In genomic region chr6:41509596-41509995, GRCh38 we compare ENCODE assay signal across 32 cellular contexts.
"Had no signal": no experiment of that assay in that cellular context is flagged by ENCODE, and none has a peak within 500 bp of the region (broad histone marks: within the 10 kb centered on the region; RNA-seq: fewer than 3 reads in every experiment).

No MANE protein-coding gene starts in this region.

- H3K27ac Mint-ChIP-seq: activated CD4-positive, alpha-beta memory T cell treated with anti-CD3 and anti-CD28 coated beads for 36 hours; activated CD4-positive, alpha-beta T cell treated with anti-CD3 and anti-CD28 coated beads, Interleukin-2, amount 10 ng/mL, durations not matched to agents 24 days and 14 days; activated naive CD4-positive, alpha-beta T cell treated with anti-CD3 and anti-CD28 coated beads, Interleukin-2, amount 10 ng/mL, durations not matched to agents 7 days and 5 days; activated naive CD8-positive, alpha-beta T cell treated with anti-CD3 and anti-CD28 coated beads, Interleukin-2, amount 10 ng/mL, durations not matched to agents 7 days and 5 days; activated T-cell treated with anti-CD3 and anti-CD28 coated beads, Interleukin-2, amount 50 U/mL, for 24 hours; naive thymus-derived CD4-positive, alpha-beta T cell; stimulated activated memory B cell treated with anti-CD40 and anti-IgM and Interleukin-4, amounts not matched to agents 10 μg/mL and 1 μg/mL and 100 μg/mL, for 72 hours; T-helper 17 cell had no signal

- H3K27me3 ChIP-seq: ascending aorta, hepatocyte, thyroid gland had no signal

- H3K36me3 Mint-ChIP-seq: activated CD4-positive, alpha-beta memory T cell treated with anti-CD3 and anti-CD28 coated beads for 36 hours; activated naive CD4-positive, alpha-beta T cell treated with anti-CD3 and anti-CD28 coated beads, Interleukin-2, amount 10 ng/mL, durations not matched to agents 7 days and 5 days; activated naive CD8-positive, alpha-beta T cell treated with anti-CD3 and anti-CD28 coated beads, Interleukin-2, amount 10 ng/mL, durations not matched to agents 7 days and 5 days; stimulated activated memory B cell treated with anti-CD40 and anti-IgM and Interleukin-4, amounts not matched to agents 10 μg/mL and 1 μg/mL and 100 μg/mL, for 72 hours had no signal

- DNase-seq: activated CD4-positive, alpha-beta memory T cell treated with anti-CD3 and anti-CD28 coated beads for 36 hours; activated CD4-positive, alpha-beta T cell treated with anti-CD3 and anti-CD28 coated beads, Interleukin-2, amount 10 ng/mL, durations not matched to agents 24 days and 14 days; activated CD4-positive, CD25-positive, alpha-beta regulatory T cell treated with anti-CD3 and anti-CD28 coated beads, Interleukin-2, amount 50 U/mL, for 72 hours; activated CD8-positive, alpha-beta memory T cell treated with anti-CD3 and anti-CD28 coated beads, Interleukin-2, amount 50 U/mL, for 4 hours; activated gamma-delta T cell; activated naive CD4-positive, alpha-beta T cell treated with anti-CD3 and anti-CD28 coated beads, Interleukin-2, amount 10 ng/mL, durations not matched to agents 7 days and 5 days; activated naive CD8-positive, alpha-beta T cell treated with anti-CD3 and anti-CD28 coated beads, Interleukin-2, amount 10 ng/mL, durations not matched to agents 7 days and 5 days; activated T-cell treated with anti-CD3 and anti-CD28 coated beads, Interleukin-2, amount 50 U/mL, for 24 hours; brain microvascular endothelial cell; dorsolateral prefrontal cortex; effector memory CD4-positive, alpha-beta T cell; erythroblast; gastrocnemius medialis; islet precursor cell; left cardiac atrium; midbrain; naive thymus-derived CD4-positive, alpha-beta T cell; stimulated activated CD4-positive, alpha-beta T cell treated with anti-CD3 and anti-CD28 coated beads, Interleukin-1b, Interleukin-23, amount 100 ng/mL, for 48 hours; stimulated activated CD4-positive, alpha-beta T cell treated with anti-CD3 and anti-CD28 coated beads, Interleukin-4, amount 100 ng/mL, for 4 hours; stimulated activated CD8-positive, alpha-beta memory T cell treated with anti-CD3 and anti-CD28 coated beads, Interleukin-4, amount 100 ng/mL, for 48 hours; stomach; T-helper 17 cell; T1000; thyroid gland; upper lobe of right lung; WERI-Rb-1 had no signal

- H3K36me3 ChIP-seq: ascending aorta, brain microvascular endothelial cell, gastrocnemius medialis, neutrophil, stomach, thyroid gland, upper lobe of right lung, WERI-Rb-1 had no signal

- ATAC-seq: gastrocnemius medialis; left cardiac atrium; naive thymus-derived CD4-positive, alpha-beta T cell; stimulated activated memory B cell treated with anti-CD40 and anti-IgM and Interleukin-4, amounts not matched to agents 10 μg/mL and 1 μg/mL and 100 μg/mL, for 72 hours; T-helper 17 cell; upper lobe of right lung had no signal

- H3K4me3 ChIP-seq: ascending aorta, coronary artery, dorsolateral prefrontal cortex, gastrocnemius medialis, hepatocyte, smooth muscle cell, stomach, thyroid gland, upper lobe of right lung had no signal

- H3K27me3 Mint-ChIP-seq: stimulated activated memory B cell treated with anti-CD40 and anti-IgM and Interleukin-4, amounts not matched to agents 10 μg/mL and 1 μg/mL and 100 μg/mL, for 72 hours had no signal

- H3K9me3 ChIP-seq: ascending aorta, gastrocnemius medialis, neutrophil, stomach, thyroid gland, upper lobe of right lung had no signal

- H3K4me3 Mint-ChIP-seq: activated CD4-positive, alpha-beta memory T cell treated with anti-CD3 and anti-CD28 coated beads for 36 hours; activated CD4-positive, alpha-beta T cell treated with anti-CD3 and anti-CD28 coated beads, Interleukin-2, amount 10 ng/mL, durations not matched to agents 24 days and 14 days; activated naive CD4-positive, alpha-beta T cell treated with anti-CD3 and anti-CD28 coated beads, Interleukin-2, amount 10 ng/mL, durations not matched to agents 7 days and 5 days; activated naive CD8-positive, alpha-beta T cell treated with anti-CD3 and anti-CD28 coated beads, Interleukin-2, amount 10 ng/mL, durations not matched to agents 7 days and 5 days; activated T-cell treated with anti-CD3 and anti-CD28 coated beads, Interleukin-2, amount 50 U/mL, for 24 hours; naive thymus-derived CD4-positive, alpha-beta T cell; stimulated activated memory B cell treated with anti-CD40 and anti-IgM and Interleukin-4, amounts not matched to agents 10 μg/mL and 1 μg/mL and 100 μg/mL, for 72 hours; T-helper 17 cell had no signal

- H3K27ac ChIP-seq: ascending aorta, brain microvascular endothelial cell, coronary artery, dorsolateral prefrontal cortex, gastrocnemius medialis, hepatocyte, neutrophil, stomach, thyroid gland, upper lobe of right lung, WERI-Rb-1 had no signal

- H3K9me3 Mint-ChIP-seq: activated CD4-positive, alpha-beta memory T cell treated with anti-CD3 and anti-CD28 coated beads for 36 hours; activated CD4-positive, alpha-beta T cell treated with anti-CD3 and anti-CD28 coated beads, Interleukin-2, amount 10 ng/mL, durations not matched to agents 24 days and 14 days; activated naive CD4-positive, alpha-beta T cell treated with anti-CD3 and anti-CD28 coated beads, Interleukin-2, amount 10 ng/mL, durations not matched to agents 7 days and 5 days; activated naive CD8-positive, alpha-beta T cell treated with anti-CD3 and anti-CD28 coated beads, Interleukin-2, amount 10 ng/mL, durations not matched to agents 7 days and 5 days; activated T-cell treated with anti-CD3 and anti-CD28 coated beads, Interleukin-2, amount 50 U/mL, for 24 hours; stimulated activated memory B cell treated with anti-CD40 and anti-IgM and Interleukin-4, amounts not matched to agents 10 μg/mL and 1 μg/mL and 100 μg/mL, for 72 hours had no signal
